Comparison of ENCODE assay signal across 13 cellular contexts in the genomic region with DNA sequence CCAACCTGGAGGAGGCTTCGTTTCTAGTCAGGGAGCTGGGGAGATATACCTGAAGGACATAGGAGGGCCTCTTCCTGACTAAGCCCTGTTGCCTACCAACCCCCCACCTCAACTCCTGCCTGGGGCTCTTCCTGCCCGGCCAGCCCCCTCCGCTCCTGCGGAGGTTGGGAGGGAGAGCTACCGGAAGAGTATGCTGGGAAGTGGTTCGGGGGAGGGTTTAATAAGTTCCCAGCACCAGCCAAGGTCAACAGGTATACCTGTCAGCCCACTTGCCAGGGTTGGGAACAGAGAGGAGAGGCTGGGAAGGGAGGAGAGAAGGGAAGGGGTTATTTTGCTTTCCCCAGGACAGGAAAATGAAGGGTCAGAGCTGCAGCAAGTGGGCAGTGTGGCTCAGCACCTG. TPM values are rescaled to one million over a fixed set of nuclear protein-coding genes. Genes with fewer than 3 reads are reported as not detected.
DNase-seq lines count a peak whose midpoint lies in the region; ATAC-seq, FAIRE-seq and TF ChIP-seq lines count a peak whose summit lies in the region.
"Had no signal": no experiment of that assay in that cellular context is flagged by ENCODE, and none has a peak within 500 bp of the region (broad histone marks: within the 10 kb centered on the region; RNA-seq: fewer than 3 reads in every experiment).

No MANE protein-coding gene starts in this region.

- H3K14ac ChIP-seq in H1 (ENCODE audit: insufficient read length): no peak overlapping the region

- DNase-seq in DMS153 (lab: John Stamatoyannopoulos, UW): peak; percentile 81
- DNase-seq in NCI-H2029 (lab: John Stamatoyannopoulos, UW): peak; percentile 70
- no peak for DNase-seq in H1 (ENCODE audit: low read depth in 1 of 2, low spot score in 2 of 2)
- DNase-seq in neural progenitor cell (ENCODE audit: low spot score): no peak
- DNase-seq in T-cell: no peak
- DNase-seq in NCI-H345 (lab: John Stamatoyannopoulos, UW): no peak
- DNase-seq: CD4-positive, CD25-positive, alpha-beta regulatory T cell; dermis blood vessel endothelial cell; NCI-H187 had no signal

- H3K27ac ChIP-seq in H1 (ENCODE audit: low read depth, low read length) (no peak overlapping the region), neural progenitor cell (no peak overlapping the region)

- H2AK5ac ChIP-seq in H1 (ENCODE audit: low read depth, low read length): peak overlapping the region; percentile 7; the same call in 1 of the 2 replicates

- H2BK5ac ChIP-seq in H1 (ENCODE audit: low read depth, low read length): peak overlapping the region; percentile 85; the same call in 1 of the 2 replicates

- WGBS in H1 (ENCODE audit: extremely low coverage in 1 of 2, insufficient coverage in 1 of 2, insufficient read length in 1 of 2, insufficient replicate concordance in 2 of 2, low coverage in 1 of 2, low lambda C conversion rate in 2 of 2, missing lambda C conversion rate in 1 of 2), 2 experiments: 24% methylated on average over 6 of the region's 6 CpGs; no CpG with 5 or more reads in 1 of the 2 experiments

- peak overlapping the region; percentile 88; the same call in 1 of the 2 replicates for H3K18ac ChIP-seq in H1 (ENCODE audit: extremely low read depth, low read length)

- no peak overlapping the region for H3K4me3 Mint-ChIP-seq in neural progenitor cell
- no peak overlapping the region for H3K4me3 Mint-ChIP-seq in T-cell

- no peak overlapping the region for H4K8ac ChIP-seq in H1 (ENCODE audit: extremely low read depth, insufficient read depth, low read length)

- H2BK20ac ChIP-seq in H1 (ENCODE audit: low read length): peak overlapping the region; percentile 93; the same call in 1 of the 2 replicates

- TF ChIP-seq CTCF in H1 (IDR thresholded peaks at IDR 0.05; ENCODE audit: control extremely low read depth in 1 of 3, insufficient read depth in 1 of 3, low read depth in 1 of 3, low read length in 3 of 3) (no peak), neural progenitor cell (IDR thresholded peaks at IDR 0.05) (no peak)

- TF ChIP-seq RAD21 in H1 (IDR thresholded peaks at IDR 0.05 in 1 of 2, conservative IDR thresholded peaks at IDR 0.05 in 1 of 2; ENCODE audit: low read depth in 2 of 2, low read length in 2 of 2): no peak

- no peak for TF ChIP-seq EP300 in H1 (IDR thresholded peaks at IDR 0.05; ENCODE audit: borderline replicate concordance in 1 of 2, low read depth in 2 of 2, low read length in 2 of 2)

- peak overlapping the region; percentile 75; the same call in 1 of the 2 replicates for H2BK12ac ChIP-seq in H1 (ENCODE audit: low read depth, low read length)

- H3K36me3 Mint-ChIP-seq in neural progenitor cell: no peaks in the 10 kb centered on the region
- no peaks in the 10 kb centered on the region for H3K36me3 Mint-ChIP-seq in T-cell
- H3K36me3 Mint-ChIP-seq: CD4-positive, CD25-positive, alpha-beta regulatory T cell had no signal

- FAIRE-seq in H1 (lab: Jason Lieb, UNC): peak; percentile 28

- H3K23ac ChIP-seq in H1 (ENCODE audit: insufficient read length): no peak overlapping the region

- H4K20me1 ChIP-seq in H1 (replicated peaks in 1 of 2; ENCODE audit: control insufficient read depth in 1 of 2, insufficient read depth in 2 of 2, low read length in 2 of 2) (peaks cover 0 to under 1% of the 10 kb centered on the region in 2 experiments), neural progenitor cell (ENCODE audit: low read depth) (peaks cover 13% of the 10 kb centered on the region)

- no peak overlapping the region for H4K5ac ChIP-seq in H1 (ENCODE audit: insufficient read length, low read depth, low read length)

- peak overlapping the region; percentile 20 for H4K91ac ChIP-seq in H1 (replicated peaks; ENCODE audit: insufficient read length, low read length)

- H3K4me1 Mint-ChIP-seq in neural progenitor cell (peaks cover 26% of the 10 kb centered on the region), T-cell (peaks cover 21 to 30% (median 22%) of the 10 kb centered on the region in 3 donors)

- CTCF ChIA-PET in H1 (lab: Charles Lee; ENCODE audit: partially characterized antibody): interaction anchor here (0.6 to 49.2 kb wide), 14 partner anchors 8 to 903 kb away, joined by 3 to 1885 read pairs (median 3); a partner anchor contains a TSS
- CTCF ChIA-PET in T-cell (lab: Charles Lee): interaction anchor here (0.6 to 5.7 kb wide), 3 partner anchors 9 to 366 kb away, joined by 5 to 40 read pairs (median 5); no protein-coding TSS in a partner anchor

- H3K27me3 ChIP-seq in H1 (replicated peaks in 1 of 4; ENCODE audit: control insufficient read depth in 3 of 4, extremely low read depth in 1 of 4, insufficient read depth in 3 of 4, low read length in 3 of 4): peaks cover 2 to 19% (median 15%) of the 10 kb centered on the region in 4 experiments; a peak in 6 of 7 replicates
- peaks cover 28% of the 10 kb centered on the region for H3K27me3 ChIP-seq in neural progenitor cell

- H3K4me2 ChIP-seq in H1 (ENCODE audit: insufficient read depth in 1 of 2, low read depth in 2 of 2, low read length in 2 of 2) (peak overlapping the region; percentile 9 to 49; a peak in 3 of 4 replicates), neural progenitor cell (no peak overlapping the region)

- ATAC-seq in HG02571 (IDR thresholded peaks at IDR 0.05; ENCODE audit: unreplicated experiment): no peak
- no peak for ATAC-seq in HG03378 (IDR thresholded peaks at IDR 0.05; ENCODE audit: unreplicated experiment)
- no peak for ATAC-seq in T-cell (replicated peaks in 1 of 4)

- H2BK15ac ChIP-seq in H1 (ENCODE audit: low read length): peak overlapping the region; percentile 88; the same call in 1 of the 2 replicates

- H2AFZ ChIP-seq in H1 (ENCODE audit: low read length) (0 out of 2 replicates have a peak overlapping the region, but pooled peaks have one; percentile 4), neural progenitor cell (replicated peaks) (no peak overlapping the region)

- H3K9me3 Mint-ChIP-seq in neural progenitor cell (no peaks in the 10 kb centered on the region), T-cell (no peaks in the 10 kb centered on the region)

- peak overlapping the region; percentile 89 for H3K27ac Mint-ChIP-seq in neural progenitor cell
- H3K27ac Mint-ChIP-seq in T-cell: peak overlapping the region in 1 of 2 donors; percentile 25
- H3K27ac Mint-ChIP-seq: CD4-positive, CD25-positive, alpha-beta regulatory T cell had no signal

- H3K23me2 ChIP-seq in H1 (ENCODE audit: low read depth, low read length): peaks cover 9% of the 10 kb centered on the region

- POLR2A ChIA-PET in H1 (lab: Charles Lee; ENCODE audit: partially characterized antibody) (interaction anchor here (0.6 to 5.8 kb wide), 14 partner anchors 8 to 118 kb away, joined by 3 to 39 read pairs (median 4); a partner anchor contains a TSS), T-cell (lab: Charles Lee) (interaction anchor here (0.5 to 0.6 kb wide), 2 partner anchors 16 to 1287 kb away, joined by 3 read pairs; no protein-coding TSS in a partner anchor)

- no peaks in the 10 kb centered on the region for H3K36me3 ChIP-seq in H1 (ENCODE audit: control insufficient read depth in 2 of 4, insufficient read depth in 4 of 4, low read length in 3 of 4)
- H3K36me3 ChIP-seq in neural progenitor cell: no peaks in the 10 kb centered on the region

- H3K4ac ChIP-seq in H1 (replicated peaks; ENCODE audit: insufficient read length, low read depth, low read length): no peak overlapping the region

- H3K79me1 ChIP-seq in H1 (ENCODE audit: low read depth, low read length): 0 out of 2 replicates have a peak, but pooled peaks cover 2% of the 10 kb centered on the region

- H3K27me3 Mint-ChIP-seq in neural progenitor cell (ENCODE audit: insufficient read depth, low read depth) (peaks cover 35% of the 10 kb centered on the region), T-cell (peaks cover 23 to 28% of the 10 kb centered on the region in 2 donors)

- no peak overlapping the region for H3K56ac ChIP-seq in H1 (replicated peaks; ENCODE audit: insufficient read length, low read depth, low read length)

- no peak overlapping the region for H3K9ac ChIP-seq in H1 (replicated peaks in 1 of 4; ENCODE audit: extremely low read depth in 1 of 4, low read depth in 3 of 4, low read length in 3 of 4)
- no peak overlapping the region for H3K9ac ChIP-seq in neural progenitor cell

- H3K4me3 ChIP-seq in H1 (ENCODE audit: extremely low read depth in 1 of 4, insufficient read depth in 2 of 4, low read depth in 3 of 4, low read length in 4 of 4): peak overlapping the region in 1 of 4 experiments; percentile 2; a peak in 1 of 8 replicates
- no peak overlapping the region for H3K4me3 ChIP-seq in neural progenitor cell

- peaks cover 11 to 57% (median 49%) of the 10 kb centered on the region in 4 experiments for H3K4me1 ChIP-seq in H1 (replicated peaks in 1 of 4; ENCODE audit: control insufficient read depth in 3 of 4, insufficient read depth in 4 of 4, low read length in 3 of 4)
- H3K4me1 ChIP-seq in neural progenitor cell: peaks cover 31% of the 10 kb centered on the region

- H3K9me3 ChIP-seq in H1 (ENCODE audit: insufficient read depth in 2 of 2, low read depth in 1 of 2, low read length in 1 of 2) (no peaks in the 10 kb centered on the region), neural progenitor cell (ENCODE audit: low read depth) (no peaks in the 10 kb centered on the region)

- peak overlapping the region; percentile 1 for H2BK120ac ChIP-seq in H1 (replicated peaks; ENCODE audit: low read depth, low read length)

- no peaks in the 10 kb centered on the region for H3K79me2 ChIP-seq in H1 (ENCODE audit: control insufficient read depth in 1 of 2, insufficient read depth in 2 of 2, low read length in 2 of 2)
- no peaks in the 10 kb centered on the region for H3K79me2 ChIP-seq in neural progenitor cell (ENCODE audit: low read depth)

- peaks cover 30% of the 10 kb centered on the region for H3F3A ChIP-seq in neural progenitor cell (ENCODE audit: low read depth)

- no peak for TF ChIP-seq POLR2A in H1 (IDR thresholded peaks at IDR 0.05; ENCODE audit: control extremely low read depth in 1 of 2, low read depth in 2 of 2, low read length in 2 of 2)

RNA-seq across cellular contexts. Expression of a gene that starts 4.7 kb away (rescaled TPM):
- total RNA-seq in H1 (2021; fragmentation: NEBNext Ultra II Directional; extraction: Animal tissue kit (Norgen Biotek cat#: 25700)): 9.4 and 10.7 TPM in 2 replicates
- 21.0 and 22.3 TPM in 2 replicates for polyA plus RNA-seq in H1 (2011; rRNA removed)
- 15.9 TPM for polyA plus RNA-seq in H1 (2011; cell fraction: cytosol; rRNA removed)
- polyA plus RNA-seq in H1 (2011; cell fraction: nucleus; rRNA removed): 15.3 TPM
- polyA plus RNA-seq in H1 (2012, experiment 1 of 2): 13.4 to 19.6 TPM (median 17.0 TPM) in 4 replicates
- 22.0 TPM for polyA plus RNA-seq in H1 (2012, experiment 2 of 2)
- polyA plus RNA-seq in H1 (2013, experiment 1 of 2): 10.8 TPM
- 11.3 TPM for polyA plus RNA-seq in H1 (2013, experiment 2 of 2)
- 9.1 and 11.8 TPM in 2 replicates for polyA minus RNA-seq in H1 (2011; rRNA and poly(A)+ RNA removed)
- 7.9 TPM for polyA minus RNA-seq in H1 (2011; cell fraction: cytosol; rRNA and poly(A)+ RNA removed)
- 4.6 TPM for polyA minus RNA-seq in H1 (2011; cell fraction: nucleus; rRNA and poly(A)+ RNA removed)
- total RNA-seq in neural progenitor cell (ENCODE audit: low replicate concordance) (0.90 TPM in 1 of 2 replicates, not detected in the other), T-cell (under 1 TPM in 4 of 5 donors, not detected in 1; 0.12 to 0.35 (median 0.18) TPM)
- total RNA-seq: CD4-positive, CD25-positive, alpha-beta regulatory T cell; dermis blood vessel endothelial cell; kidney epithelial cell; T-helper 2 cell treated with Interferon-gamma antibody and Interleukin-4, amounts not matched to agents 100 ng/mL and 5 ng/mL, for 36 hours had no signal
- polyA plus RNA-seq: CD4-positive, CD25-positive, alpha-beta regulatory T cell had no signal

RNA-seq across cellular contexts. Expression of a gene that starts 5.5 kb away (rescaled TPM):
- 47.6 and 56.7 TPM in 2 replicates for total RNA-seq in H1 (2021; fragmentation: NEBNext Ultra II Directional; extraction: Animal tissue kit (Norgen Biotek cat#: 25700))
- polyA plus RNA-seq in H1 (2011; rRNA removed): 80.3 and 116 TPM in 2 replicates
- polyA plus RNA-seq in H1 (2011; cell fraction: cytosol; rRNA removed): 80.2 TPM
- 203 TPM for polyA plus RNA-seq in H1 (2011; cell fraction: nucleus; rRNA removed)
- 54.2 to 69.5 TPM (median 56.8 TPM) in 4 replicates for polyA plus RNA-seq in H1 (2012, experiment 1 of 2)
- 61.3 TPM for polyA plus RNA-seq in H1 (2012, experiment 2 of 2)
- polyA plus RNA-seq in H1 (2013, experiment 1 of 2): 80.5 TPM
- 91.9 TPM for polyA plus RNA-seq in H1 (2013, experiment 2 of 2)
- polyA minus RNA-seq in H1 (2011; rRNA and poly(A)+ RNA removed): 78.6 and 84.8 TPM in 2 replicates
- 37.6 TPM for polyA minus RNA-seq in H1 (2011; cell fraction: cytosol; rRNA and poly(A)+ RNA removed)
- 53.7 TPM for polyA minus RNA-seq in H1 (2011; cell fraction: nucleus; rRNA and poly(A)+ RNA removed)
- total RNA-seq in neural progenitor cell (ENCODE audit: low replicate concordance) (21.5 and 54.9 TPM in 2 replicates), T-cell (100 to 1,000 TPM in 2 of 5 donors, 10 to 100 TPM in 3; 81.3 to 146 (median 99.7) TPM)

RNA-seq across cellular contexts. Expression of a gene that starts 23.7 kb away (rescaled TPM):
- not detected in 2 replicates for total RNA-seq in H1 (2021; fragmentation: NEBNext Ultra II Directional; extraction: Animal tissue kit (Norgen Biotek cat#: 25700))
- not detected in 2 replicates for polyA plus RNA-seq in H1 (2011; rRNA removed)
- polyA plus RNA-seq in H1 (2011; cell fraction: cytosol; rRNA removed): not detected
- polyA plus RNA-seq in H1 (2011; cell fraction: nucleus; rRNA removed): not detected
- polyA plus RNA-seq in H1 (2012, experiment 1 of 2): not detected in 4 replicates
- polyA plus RNA-seq in H1 (2012, experiment 2 of 2): 0.12 TPM
- polyA plus RNA-seq in H1 (2013, experiment 1 of 2): 0.02 TPM
- 0.02 TPM for polyA plus RNA-seq in H1 (2013, experiment 2 of 2)
- polyA minus RNA-seq in H1 (2011; rRNA and poly(A)+ RNA removed): not detected in 2 replicates
- not detected for polyA minus RNA-seq in H1 (2011; cell fraction: cytosol; rRNA and poly(A)+ RNA removed)
- not detected for polyA minus RNA-seq in H1 (2011; cell fraction: nucleus; rRNA and poly(A)+ RNA removed)
- total RNA-seq in neural progenitor cell (ENCODE audit: low replicate concordance): not detected in 2 replicates
- total RNA-seq in T-cell: not detected
- total RNA-seq: CD4-positive, CD25-positive, alpha-beta regulatory T cell; dermis blood vessel endothelial cell; kidney epithelial cell; T-helper 2 cell treated with Interferon-gamma antibody and Interleukin-4, amounts not matched to agents 100 ng/mL and 5 ng/mL, for 36 hours had no signal
- polyA plus RNA-seq: CD4-positive, CD25-positive, alpha-beta regulatory T cell had no signal

RNA-seq across cellular contexts. Expression of a gene that starts 33.7 kb away (rescaled TPM):
- 1.4 TPM in 2 replicates for total RNA-seq in H1 (2021; fragmentation: NEBNext Ultra II Directional; extraction: Animal tissue kit (Norgen Biotek cat#: 25700))
- polyA plus RNA-seq in H1 (2011; rRNA removed): 0.82 and 1.3 TPM in 2 replicates
- polyA plus RNA-seq in H1 (2011; cell fraction: cytosol; rRNA removed): 1.2 TPM
- polyA plus RNA-seq in H1 (2011; cell fraction: nucleus; rRNA removed): 8.9 TPM
- polyA plus RNA-seq in H1 (2012, experiment 1 of 2): 1.7 to 2.6 TPM (median 2.3 TPM) in 4 replicates
- polyA plus RNA-seq in H1 (2012, experiment 2 of 2): 1.4 TPM
- polyA plus RNA-seq in H1 (2013, experiment 1 of 2): 0.49 TPM
- 0.48 TPM for polyA plus RNA-seq in H1 (2013, experiment 2 of 2)
- polyA minus RNA-seq in H1 (2011; rRNA and poly(A)+ RNA removed): 1.1 and 1.3 TPM in 2 replicates
- 1.4 TPM for polyA minus RNA-seq in H1 (2011; cell fraction: cytosol; rRNA and poly(A)+ RNA removed)
- polyA minus RNA-seq in H1 (2011; cell fraction: nucleus; rRNA and poly(A)+ RNA removed): 4.2 TPM
- 0.19 and 1.3 TPM in 2 replicates for total RNA-seq in neural progenitor cell (ENCODE audit: low replicate concordance)
- 1 to 10 TPM; 2.2 to 7.8 (median 6.6) TPM for total RNA-seq in T-cell

RNA-seq across cellular contexts. Expression of a gene that starts 36.9 kb away (rescaled TPM):
- total RNA-seq in H1 (2021; fragmentation: NEBNext Ultra II Directional; extraction: Animal tissue kit (Norgen Biotek cat#: 25700)): 4.4 and 5.6 TPM in 2 replicates
- 10.5 and 10.9 TPM in 2 replicates for polyA plus RNA-seq in H1 (2011; rRNA removed)
- 8.1 TPM for polyA plus RNA-seq in H1 (2011; cell fraction: cytosol; rRNA removed)
- 10.0 TPM for polyA plus RNA-seq in H1 (2011; cell fraction: nucleus; rRNA removed)
- 4.3 to 8.6 TPM (median 7.6 TPM) in 4 replicates for polyA plus RNA-seq in H1 (2012, experiment 1 of 2)
- polyA plus RNA-seq in H1 (2012, experiment 2 of 2): 5.6 TPM
- 3.4 TPM for polyA plus RNA-seq in H1 (2013, experiment 1 of 2)
- 3.4 TPM for polyA plus RNA-seq in H1 (2013, experiment 2 of 2)
- polyA minus RNA-seq in H1 (2011; rRNA and poly(A)+ RNA removed): 0.95 and 1.4 TPM in 2 replicates
- polyA minus RNA-seq in H1 (2011; cell fraction: cytosol; rRNA and poly(A)+ RNA removed): 4.9 TPM
- polyA minus RNA-seq in H1 (2011; cell fraction: nucleus; rRNA and poly(A)+ RNA removed): 1.7 TPM
- total RNA-seq in neural progenitor cell (ENCODE audit: low replicate concordance) (0.28 TPM in 1 of 2 replicates, not detected in the other), T-cell (under 1 TPM in 3 of 5 donors, not detected in 2; 0.35 to 0.56 (median 0.47) TPM)
- total RNA-seq: kidney epithelial cell; T-helper 2 cell treated with Interferon-gamma antibody and Interleukin-4, amounts not matched to agents 100 ng/mL and 5 ng/mL, for 36 hours had no signal
- polyA plus RNA-seq: CD4-positive, CD25-positive, alpha-beta regulatory T cell had no signal

Comparison
In these comparisons a context has a peak if more than half of its experiments do, and no peak if none do; other contexts are left out.
1. DNase-seq: peak in DMS153 (single experiment) and NCI-H2029 (single experiment); none in H1 (0 of 2), neural progenitor cell (single experiment), T-cell (0 of 34) and NCI-H345 (single experiment).